Comparison of ENCODE assay signal across 1 cellular context in genomic region chr2:72576861-72577260, GRCh38.
A peak's percentile ranks its signal among the peaks of the same experiment; 100 is the strongest.
TF ChIP-seq lines count a peak whose summit lies in the region.

No MANE protein-coding gene starts in this region.

TF ChIP-seq in SK-N-SH, 30 proteins besides CTCF, POLR2A, EP300 and RAD21 (continued from another document):
- no peak for TF ChIP-seq REST (IDR thresholded peaks at IDR 0.05; ENCODE audit: low read depth, low read length)
- no peak for TF ChIP-seq MXI1 (IDR thresholded peaks at IDR 0.05; ENCODE audit: low read depth, low read length)
- TF ChIP-seq JUND (IDR thresholded peaks at IDR 0.05): 0 out of 2 replicates have a peak, but pooled peaks have one; percentile 26
- no peak for TF ChIP-seq CHD2 (IDR thresholded peaks at IDR 0.05; ENCODE audit: low read length, partially characterized antibody)
- TF ChIP-seq FOXJ3 (CRISPR knock-in tag; IDR thresholded peaks at IDR 0.05): no peak
- TF ChIP-seq USF1 (IDR thresholded peaks at IDR 0.05; ENCODE audit: borderline replicate concordance, low read depth): no peak
- no peak for TF ChIP-seq YY1 (IDR thresholded peaks at IDR 0.05; ENCODE audit: low read depth)
- no peak for TF ChIP-seq MAX (IDR thresholded peaks at IDR 0.05; ENCODE audit: low read depth)
- no peak for TF ChIP-seq USF2 (IDR thresholded peaks at IDR 0.05; ENCODE audit: borderline replicate concordance, low read depth, low read length)
- TF ChIP-seq RXRA (IDR thresholded peaks at IDR 0.05; ENCODE audit: borderline replicate concordance, low read depth): no peak
- no peak for TF ChIP-seq EZH2phosphoT487 (IDR thresholded peaks at IDR 0.05; ENCODE audit: borderline replicate concordance, low read depth)
- no peak for TF ChIP-seq PBX3 (IDR thresholded peaks at IDR 0.05)
- TF ChIP-seq MEF2A (IDR thresholded peaks at IDR 0.05; ENCODE audit: borderline replicate concordance, low read depth): no peak
